1 cellular context compared by ENCODE assay signal in the genomic region with DNA sequence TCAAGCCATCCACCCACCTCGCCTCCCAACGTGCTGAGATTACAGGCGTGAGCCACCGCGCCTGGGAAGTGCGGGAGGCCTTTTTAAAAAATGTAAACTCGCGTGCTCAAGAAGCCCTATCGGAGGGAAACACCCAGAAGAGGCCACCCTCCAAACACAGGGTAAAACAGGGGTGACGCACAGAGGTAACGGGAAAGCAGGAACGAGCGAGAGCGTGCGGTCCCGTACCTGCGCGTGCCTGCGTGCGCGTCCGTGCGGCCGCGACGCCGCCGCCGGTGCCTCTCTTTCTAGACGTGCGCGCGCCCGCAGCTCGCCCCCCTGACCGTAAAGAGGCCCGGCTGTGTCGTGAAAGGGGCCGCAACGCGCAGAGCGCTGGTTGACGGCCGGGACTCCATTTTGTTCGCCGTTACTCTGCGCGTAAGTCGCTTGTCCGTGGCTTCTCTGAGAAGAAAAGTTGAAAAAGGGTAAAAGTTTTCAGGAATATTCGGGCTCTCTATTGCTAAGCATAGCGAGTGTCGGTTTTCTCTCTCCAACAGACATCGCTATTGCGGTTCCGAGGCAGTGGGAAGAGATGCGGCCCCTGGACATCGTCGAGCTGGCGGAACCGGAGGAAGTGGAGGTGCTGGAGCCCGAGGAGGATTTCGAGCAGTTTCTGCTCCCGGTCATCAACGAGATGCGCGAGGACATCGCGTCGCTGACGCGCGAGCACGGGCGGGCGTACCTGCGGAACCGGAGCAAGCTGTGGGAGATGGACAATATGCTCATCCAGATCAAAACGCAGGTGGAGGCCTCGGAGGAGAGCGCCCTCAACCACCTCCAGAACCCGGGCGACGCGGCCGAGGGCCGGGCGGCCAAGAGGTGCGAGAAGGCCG.
TF ChIP-seq lines count a peak whose summit lies in the region.

A gene (plus strand): TSS at position 394 of the 872 bp plus-strand sequence. CDS start 178 bp downstream, at position 572.

TF ChIP-seq in HepG2, 621 proteins besides CTCF, POLR2A, EP300 and RAD21 (continued from another document and continues in another):
- TF ChIP-seq, protein P1, sequence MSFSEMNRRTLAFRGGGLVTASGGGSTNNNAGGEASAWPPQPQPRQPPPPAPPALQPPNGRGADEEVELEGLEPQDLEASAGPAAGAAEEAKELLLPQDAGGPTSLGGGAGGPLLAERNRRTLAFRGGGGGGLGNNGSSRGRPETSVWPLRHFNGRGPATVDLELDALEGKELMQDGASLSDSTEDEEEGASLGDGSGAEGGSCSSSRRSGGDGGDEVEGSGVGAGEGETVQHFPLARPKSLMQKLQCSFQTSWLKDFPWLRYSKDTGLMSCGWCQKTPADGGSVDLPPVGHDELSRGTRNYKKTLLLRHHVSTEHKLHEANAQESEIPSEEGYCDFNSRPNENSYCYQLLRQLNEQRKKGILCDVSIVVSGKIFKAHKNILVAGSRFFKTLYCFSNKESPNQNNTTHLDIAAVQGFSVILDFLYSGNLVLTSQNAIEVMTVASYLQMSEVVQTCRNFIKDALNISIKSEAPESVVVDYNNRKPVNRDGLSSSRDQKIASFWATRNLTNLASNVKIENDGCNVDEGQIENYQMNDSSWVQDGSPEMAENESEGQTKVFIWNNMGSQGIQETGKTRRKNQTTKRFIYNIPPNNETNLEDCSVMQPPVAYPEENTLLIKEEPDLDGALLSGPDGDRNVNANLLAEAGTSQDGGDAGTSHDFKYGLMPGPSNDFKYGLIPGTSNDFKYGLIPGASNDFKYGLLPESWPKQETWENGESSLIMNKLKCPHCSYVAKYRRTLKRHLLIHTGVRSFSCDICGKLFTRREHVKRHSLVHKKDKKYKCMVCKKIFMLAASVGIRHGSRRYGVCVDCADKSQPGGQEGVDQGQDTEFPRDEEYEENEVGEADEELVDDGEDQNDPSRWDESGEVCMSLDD (CRISPR knock-in tag; IDR thresholded peaks at IDR 0.05; ENCODE audit: borderline replicate concordance): peak; percentile 69; the same call in 1 of the 2 replicates
- TF ChIP-seq NR3C1 (CRISPR knock-in tag; IDR thresholded peaks at IDR 0.05): no peak
- no peak; the same call in 1 of the 2 replicates for TF ChIP-seq CEBPG (CRISPR knock-in tag; IDR thresholded peaks at IDR 0.05)
- TF ChIP-seq, protein P2, sequence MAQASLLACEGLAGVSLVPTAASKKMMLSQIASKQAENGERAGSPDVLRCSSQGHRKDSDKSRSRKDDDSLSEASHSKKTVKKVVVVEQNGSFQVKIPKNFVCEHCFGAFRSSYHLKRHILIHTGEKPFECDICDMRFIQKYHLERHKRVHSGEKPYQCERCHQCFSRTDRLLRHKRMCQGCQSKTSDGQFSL (CRISPR knock-in tag; IDR thresholded peaks at IDR 0.05): no peak
- TF ChIP-seq ZNF713 (CRISPR knock-in tag; IDR thresholded peaks at IDR 0.05): no peak
- TF ChIP-seq, protein P3, sequence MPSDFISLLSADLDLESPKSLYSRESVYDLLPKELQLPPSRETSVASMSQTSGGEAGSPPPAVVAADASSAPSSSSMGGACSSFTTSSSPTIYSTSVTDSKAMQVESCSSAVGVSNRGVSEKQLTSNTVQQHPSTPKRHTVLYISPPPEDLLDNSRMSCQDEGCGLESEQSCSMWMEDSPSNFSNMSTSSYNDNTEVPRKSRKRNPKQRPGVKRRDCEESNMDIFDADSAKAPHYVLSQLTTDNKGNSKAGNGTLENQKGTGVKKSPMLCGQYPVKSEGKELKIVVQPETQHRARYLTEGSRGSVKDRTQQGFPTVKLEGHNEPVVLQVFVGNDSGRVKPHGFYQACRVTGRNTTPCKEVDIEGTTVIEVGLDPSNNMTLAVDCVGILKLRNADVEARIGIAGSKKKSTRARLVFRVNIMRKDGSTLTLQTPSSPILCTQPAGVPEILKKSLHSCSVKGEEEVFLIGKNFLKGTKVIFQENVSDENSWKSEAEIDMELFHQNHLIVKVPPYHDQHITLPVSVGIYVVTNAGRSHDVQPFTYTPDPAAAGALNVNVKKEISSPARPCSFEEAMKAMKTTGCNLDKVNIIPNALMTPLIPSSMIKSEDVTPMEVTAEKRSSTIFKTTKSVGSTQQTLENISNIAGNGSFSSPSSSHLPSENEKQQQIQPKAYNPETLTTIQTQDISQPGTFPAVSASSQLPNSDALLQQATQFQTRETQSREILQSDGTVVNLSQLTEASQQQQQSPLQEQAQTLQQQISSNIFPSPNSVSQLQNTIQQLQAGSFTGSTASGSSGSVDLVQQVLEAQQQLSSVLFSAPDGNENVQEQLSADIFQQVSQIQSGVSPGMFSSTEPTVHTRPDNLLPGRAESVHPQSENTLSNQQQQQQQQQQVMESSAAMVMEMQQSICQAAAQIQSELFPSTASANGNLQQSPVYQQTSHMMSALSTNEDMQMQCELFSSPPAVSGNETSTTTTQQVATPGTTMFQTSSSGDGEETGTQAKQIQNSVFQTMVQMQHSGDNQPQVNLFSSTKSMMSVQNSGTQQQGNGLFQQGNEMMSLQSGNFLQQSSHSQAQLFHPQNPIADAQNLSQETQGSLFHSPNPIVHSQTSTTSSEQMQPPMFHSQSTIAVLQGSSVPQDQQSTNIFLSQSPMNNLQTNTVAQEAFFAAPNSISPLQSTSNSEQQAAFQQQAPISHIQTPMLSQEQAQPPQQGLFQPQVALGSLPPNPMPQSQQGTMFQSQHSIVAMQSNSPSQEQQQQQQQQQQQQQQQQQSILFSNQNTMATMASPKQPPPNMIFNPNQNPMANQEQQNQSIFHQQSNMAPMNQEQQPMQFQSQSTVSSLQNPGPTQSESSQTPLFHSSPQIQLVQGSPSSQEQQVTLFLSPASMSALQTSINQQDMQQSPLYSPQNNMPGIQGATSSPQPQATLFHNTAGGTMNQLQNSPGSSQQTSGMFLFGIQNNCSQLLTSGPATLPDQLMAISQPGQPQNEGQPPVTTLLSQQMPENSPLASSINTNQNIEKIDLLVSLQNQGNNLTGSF (CRISPR knock-in tag; IDR thresholded peaks at IDR 0.05): no peak
- TF ChIP-seq, protein P4, sequence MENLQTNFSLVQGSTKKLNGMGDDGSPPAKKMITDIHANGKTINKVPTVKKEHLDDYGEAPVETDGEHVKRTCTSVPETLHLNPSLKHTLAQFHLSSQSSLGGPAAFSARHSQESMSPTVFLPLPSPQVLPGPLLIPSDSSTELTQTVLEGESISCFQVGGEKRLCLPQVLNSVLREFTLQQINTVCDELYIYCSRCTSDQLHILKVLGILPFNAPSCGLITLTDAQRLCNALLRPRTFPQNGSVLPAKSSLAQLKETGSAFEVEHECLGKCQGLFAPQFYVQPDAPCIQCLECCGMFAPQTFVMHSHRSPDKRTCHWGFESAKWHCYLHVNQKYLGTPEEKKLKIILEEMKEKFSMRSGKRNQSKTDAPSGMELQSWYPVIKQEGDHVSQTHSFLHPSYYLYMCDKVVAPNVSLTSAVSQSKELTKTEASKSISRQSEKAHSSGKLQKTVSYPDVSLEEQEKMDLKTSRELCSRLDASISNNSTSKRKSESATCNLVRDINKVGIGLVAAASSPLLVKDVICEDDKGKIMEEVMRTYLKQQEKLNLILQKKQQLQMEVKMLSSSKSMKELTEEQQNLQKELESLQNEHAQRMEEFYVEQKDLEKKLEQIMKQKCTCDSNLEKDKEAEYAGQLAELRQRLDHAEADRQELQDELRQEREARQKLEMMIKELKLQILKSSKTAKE (CRISPR knock-in tag; IDR thresholded peaks at IDR 0.05; ENCODE audit: borderline replicate concordance): 0 out of 2 replicates have a peak, but pooled peaks have one; percentile 39
- TF ChIP-seq SIX1 (CRISPR knock-in tag; IDR thresholded peaks at IDR 0.05; ENCODE audit: borderline replicate concordance): peak; percentile 35; the same call in 1 of the 2 replicates
- TF ChIP-seq NR2F2 (IDR thresholded peaks at IDR 0.05; ENCODE audit: borderline replicate concordance, low read depth): no peak; the same call in 1 of the 2 replicates
- TF ChIP-seq MAZ (IDR thresholded peaks at IDR 0.05; ENCODE audit: borderline replicate concordance, low read depth, low read length): 0 out of 2 replicates have a peak, but pooled peaks have one; percentile 47
- peak; percentile 33; the same call in 1 of the 2 replicates for TF ChIP-seq MAZ (CRISPR knock-in tag; IDR thresholded peaks at IDR 0.05; ENCODE audit: low read depth)
- peak; percentile 59; the same call in 1 of the 2 replicates for TF ChIP-seq HIVEP1 (CRISPR knock-in tag; IDR thresholded peaks at IDR 0.05)
- TF ChIP-seq HNRNPL (IDR thresholded peaks at IDR 0.05; ENCODE audit: low read depth, low read length): no peak
- TF ChIP-seq, protein P5, sequence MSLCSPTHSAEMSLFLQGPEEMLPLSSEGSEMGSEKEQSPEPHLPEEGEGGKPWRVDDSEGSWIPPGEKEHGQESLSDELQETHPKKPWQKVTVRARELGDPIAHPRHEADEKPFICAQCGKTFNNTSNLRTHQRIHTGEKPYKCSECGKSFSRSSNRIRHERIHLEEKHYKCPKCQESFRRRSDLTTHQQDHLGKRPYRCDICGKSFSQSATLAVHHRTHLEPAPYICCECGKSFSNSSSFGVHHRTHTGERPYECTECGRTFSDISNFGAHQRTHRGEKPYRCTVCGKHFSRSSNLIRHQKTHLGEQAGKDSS (CRISPR knock-in tag; IDR thresholded peaks at IDR 0.05; ENCODE audit: borderline replicate concordance, low read depth): 0 out of 2 replicates have a peak, but pooled peaks have one; percentile 41
- TF ChIP-seq ZNF598 (CRISPR knock-in tag; IDR thresholded peaks at IDR 0.05; ENCODE audit: borderline replicate concordance): peak; percentile 4; the same call in 1 of the 2 replicates
- no peak for TF ChIP-seq NCOR1 (IDR thresholded peaks at IDR 0.05; ENCODE audit: borderline replicate concordance, low read length)
- no peak; the same call in 1 of the 2 replicates for TF ChIP-seq BRD4 (CRISPR knock-in tag; IDR thresholded peaks at IDR 0.05)
- peak; percentile 71 for TF ChIP-seq MED1 (CRISPR knock-in tag; IDR thresholded peaks at IDR 0.05)
- TF ChIP-seq, protein P6, sequence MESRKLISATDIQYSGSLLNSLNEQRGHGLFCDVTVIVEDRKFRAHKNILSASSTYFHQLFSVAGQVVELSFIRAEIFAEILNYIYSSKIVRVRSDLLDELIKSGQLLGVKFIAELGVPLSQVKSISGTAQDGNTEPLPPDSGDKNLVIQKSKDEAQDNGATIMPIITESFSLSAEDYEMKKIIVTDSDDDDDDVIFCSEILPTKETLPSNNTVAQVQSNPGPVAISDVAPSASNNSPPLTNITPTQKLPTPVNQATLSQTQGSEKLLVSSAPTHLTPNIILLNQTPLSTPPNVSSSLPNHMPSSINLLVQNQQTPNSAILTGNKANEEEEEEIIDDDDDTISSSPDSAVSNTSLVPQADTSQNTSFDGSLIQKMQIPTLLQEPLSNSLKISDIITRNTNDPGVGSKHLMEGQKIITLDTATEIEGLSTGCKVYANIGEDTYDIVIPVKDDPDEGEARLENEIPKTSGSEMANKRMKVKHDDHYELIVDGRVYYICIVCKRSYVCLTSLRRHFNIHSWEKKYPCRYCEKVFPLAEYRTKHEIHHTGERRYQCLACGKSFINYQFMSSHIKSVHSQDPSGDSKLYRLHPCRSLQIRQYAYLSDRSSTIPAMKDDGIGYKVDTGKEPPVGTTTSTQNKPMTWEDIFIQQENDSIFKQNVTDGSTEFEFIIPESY (CRISPR knock-in tag; IDR thresholded peaks at IDR 0.05): no peak
- peak; percentile 45; the same call in 1 of the 2 replicates for TF ChIP-seq SRY (CRISPR knock-in tag; IDR thresholded peaks at IDR 0.05)
- TF ChIP-seq, protein P7, sequence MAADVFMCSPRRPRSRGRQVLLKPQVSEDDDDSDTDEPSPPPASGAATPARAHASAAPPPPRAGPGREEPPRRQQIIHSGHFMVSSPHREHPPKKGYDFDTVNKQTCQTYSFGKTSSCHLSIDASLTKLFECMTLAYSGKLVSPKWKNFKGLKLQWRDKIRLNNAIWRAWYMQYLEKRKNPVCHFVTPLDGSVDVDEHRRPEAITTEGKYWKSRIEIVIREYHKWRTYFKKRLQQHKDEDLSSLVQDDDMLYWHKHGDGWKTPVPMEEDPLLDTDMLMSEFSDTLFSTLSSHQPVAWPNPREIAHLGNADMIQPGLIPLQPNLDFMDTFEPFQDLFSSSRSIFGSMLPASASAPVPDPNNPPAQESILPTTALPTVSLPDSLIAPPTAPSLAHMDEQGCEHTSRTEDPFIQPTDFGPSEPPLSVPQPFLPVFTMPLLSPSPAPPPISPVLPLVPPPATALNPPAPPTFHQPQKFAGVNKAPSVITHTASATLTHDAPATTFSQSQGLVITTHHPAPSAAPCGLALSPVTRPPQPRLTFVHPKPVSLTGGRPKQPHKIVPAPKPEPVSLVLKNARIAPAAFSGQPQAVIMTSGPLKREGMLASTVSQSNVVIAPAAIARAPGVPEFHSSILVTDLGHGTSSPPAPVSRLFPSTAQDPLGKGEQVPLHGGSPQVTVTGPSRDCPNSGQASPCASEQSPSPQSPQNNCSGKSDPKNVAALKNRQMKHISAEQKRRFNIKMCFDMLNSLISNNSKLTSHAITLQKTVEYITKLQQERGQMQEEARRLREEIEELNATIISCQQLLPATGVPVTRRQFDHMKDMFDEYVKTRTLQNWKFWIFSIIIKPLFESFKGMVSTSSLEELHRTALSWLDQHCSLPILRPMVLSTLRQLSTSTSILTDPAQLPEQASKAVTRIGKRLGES (CRISPR knock-in tag; IDR thresholded peaks at IDR 0.05; ENCODE audit: borderline replicate concordance): no peak
- 0 out of 2 replicates have a peak, but pooled peaks have one; percentile 47 for TF ChIP-seq ZNF24 (IDR thresholded peaks at IDR 0.05)
- TF ChIP-seq ZNF510 (CRISPR knock-in tag; IDR thresholded peaks at IDR 0.05; ENCODE audit: low read depth): peak; percentile 87
- TF ChIP-seq KAT8 (CRISPR knock-in tag; IDR thresholded peaks at IDR 0.05): peak; percentile 97
- TF ChIP-seq, protein P8, sequence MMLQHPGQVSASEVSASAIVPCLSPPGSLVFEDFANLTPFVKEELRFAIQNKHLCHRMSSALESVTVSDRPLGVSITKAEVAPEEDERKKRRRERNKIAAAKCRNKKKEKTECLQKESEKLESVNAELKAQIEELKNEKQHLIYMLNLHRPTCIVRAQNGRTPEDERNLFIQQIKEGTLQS (CRISPR knock-in tag; IDR thresholded peaks at IDR 0.05): 0 out of 2 replicates have a peak, but pooled peaks have one; percentile 35
- TF ChIP-seq CCDC6 (CRISPR knock-in tag; IDR thresholded peaks at IDR 0.05): peak; percentile 87
- peak; percentile 87 for TF ChIP-seq MEIS1 (CRISPR knock-in tag; IDR thresholded peaks at IDR 0.05; ENCODE audit: borderline replicate concordance)
- no peak for TF ChIP-seq KDM4B (CRISPR knock-in tag; IDR thresholded peaks at IDR 0.05)
- TF ChIP-seq ZNF546 (CRISPR knock-in tag; conservative IDR thresholded peaks at IDR 0.05): peak; percentile 41; the same call in 1 of the 2 replicates
- TF ChIP-seq MXI1 (IDR thresholded peaks at IDR 0.05; ENCODE audit: borderline replicate concordance, low read depth, low read length): peak; percentile 67; the same call in 1 of the 3 replicates
- peak; percentile 38; the same call in 1 of the 2 replicates for TF ChIP-seq SMYD3 (CRISPR knock-in tag; IDR thresholded peaks at IDR 0.05)
- TF ChIP-seq, protein P9, sequence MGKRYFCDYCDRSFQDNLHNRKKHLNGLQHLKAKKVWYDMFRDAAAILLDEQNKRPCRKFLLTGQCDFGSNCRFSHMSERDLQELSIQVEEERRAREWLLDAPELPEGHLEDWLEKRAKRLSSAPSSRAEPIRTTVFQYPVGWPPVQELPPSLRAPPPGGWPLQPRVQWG (CRISPR knock-in tag; IDR thresholded peaks at IDR 0.05; ENCODE audit: borderline replicate concordance, low read depth): no peak
- no peak for TF ChIP-seq RBM39 (IDR thresholded peaks at IDR 0.05; ENCODE audit: low read depth, low read length, poor library complexity, severe bottlenecking)
- no peak for TF ChIP-seq RELA (CRISPR knock-in tag; IDR thresholded peaks at IDR 0.05)
